10 cellular contexts compared by ENCODE assay signal in the genomic region with DNA sequence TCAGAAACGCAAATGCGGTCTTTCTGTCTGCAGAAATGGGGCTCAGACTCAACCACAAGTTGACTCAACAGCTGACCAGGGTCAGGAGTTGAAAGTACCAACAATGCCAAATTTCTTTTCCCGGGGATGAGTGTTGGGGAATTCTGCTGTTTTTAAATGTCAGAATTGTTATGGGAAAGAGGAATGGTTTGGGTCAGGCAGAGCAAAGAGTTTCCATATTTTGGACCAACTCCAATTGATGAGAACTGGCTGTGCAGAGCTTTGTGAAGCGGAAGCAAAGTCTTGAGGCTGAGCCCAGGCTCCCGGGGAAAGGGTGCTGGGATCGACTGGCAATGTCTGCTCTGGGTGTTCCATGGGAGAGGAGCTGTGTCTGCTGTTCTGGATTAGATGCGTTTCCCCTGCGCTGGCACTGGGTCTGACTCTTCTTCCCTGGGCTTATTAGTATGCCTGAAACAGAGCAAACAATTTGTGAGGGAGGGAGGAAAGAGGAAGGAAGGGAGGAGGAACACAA. TPM values are rescaled to one million over a fixed set of nuclear protein-coding genes. Genes with fewer than 3 reads are reported as not detected.
A peak's percentile ranks its signal among the peaks of the same experiment; 100 is the strongest.
DNase-seq lines count a peak whose midpoint lies in the region; ATAC-seq lines count a peak whose summit lies in the region.
"Had no signal": no experiment of that assay in that cellular context is flagged by ENCODE, and none has a peak within 500 bp of the region (broad histone marks: within the 10 kb centered on the region; RNA-seq: fewer than 3 reads in every experiment).

No MANE protein-coding gene starts in this region.

- H3K9me3 Mint-ChIP-seq in dendritic cell treated with granulocyte-macrophage colony-stimulating factor and Interleukin-4, amounts not matched to agents 40 ng/mL and 50 ng/mL, for 4 days: no peaks in the 10 kb centered on the region
- H3K9me3 Mint-ChIP-seq: stimulated activated naive CD8-positive, alpha-beta T cell treated with anti-CD3 and anti-CD28 coated beads, Interleukin-15, Interleukin-2, amounts not matched to agents 100 ng/mL and 50 ng/mL, for 24 hours had no signal

- peak; percentile 69 for ATAC-seq in Right ventricle myocardium inferior
- ATAC-seq in GM19395 (IDR thresholded peaks at IDR 0.05; ENCODE audit: unreplicated experiment): no peak

- H3K4me3 Mint-ChIP-seq in dendritic cell treated with granulocyte-macrophage colony-stimulating factor and Interleukin-4, amounts not matched to agents 40 ng/mL and 50 ng/mL, for 4 days: no peak overlapping the region
- H3K4me3 Mint-ChIP-seq: stimulated activated naive CD8-positive, alpha-beta T cell treated with anti-CD3 and anti-CD28 coated beads, Interleukin-15, Interleukin-2, amounts not matched to agents 100 ng/mL and 50 ng/mL, for 24 hours had no signal

- no peaks in the 10 kb centered on the region for H3K27me3 Mint-ChIP-seq in dendritic cell treated with granulocyte-macrophage colony-stimulating factor and Interleukin-4, amounts not matched to agents 40 ng/mL and 50 ng/mL, for 4 days
- H3K27me3 Mint-ChIP-seq: stimulated activated naive CD8-positive, alpha-beta T cell treated with anti-CD3 and anti-CD28 coated beads, Interleukin-15, Interleukin-2, amounts not matched to agents 100 ng/mL and 50 ng/mL, for 24 hours had no signal

- no peaks in the 10 kb centered on the region for H3K36me3 Mint-ChIP-seq in dendritic cell treated with granulocyte-macrophage colony-stimulating factor and Interleukin-4, amounts not matched to agents 40 ng/mL and 50 ng/mL, for 4 days (ENCODE audit: low read depth)

- intact Hi-C loops in Right ventricle myocardium inferior (cut with DNase I) (no loop called here), cardiac septum (cut with DNase I) (no loop called here)
- intact Hi-C loops in dendritic cell treated with granulocyte-macrophage colony-stimulating factor and Interleukin-4, amounts not matched to agents 40 ng/mL and 50 ng/mL, for 4 days (cut with micrococcal nuclease): no loop called here

- H3K4me1 Mint-ChIP-seq in dendritic cell treated with granulocyte-macrophage colony-stimulating factor and Interleukin-4, amounts not matched to agents 40 ng/mL and 50 ng/mL, for 4 days (ENCODE audit: low read depth): peaks cover 66% of the 10 kb centered on the region

- DNase-seq in Right ventricle myocardium inferior (ENCODE audit: missing footprints): no peak
- DNase-seq in cardiac septum (ENCODE audit: low spot score): no peak
- DNase-seq in lung microvascular endothelial cell (ENCODE audit: low read depth in 2 of 2): peak; percentile 79 to 81
- DNase-seq in NCI-H748 (lab: John Stamatoyannopoulos, UW; ENCODE audit: unreplicated experiment): no peak
- DNase-seq in CD1c-positive myeloid dendritic cell (ENCODE audit: extremely low spot score): no peak
- no peak for DNase-seq in activated CD4-positive, alpha-beta T cell treated with anti-CD3 and anti-CD28 coated beads for 48 hours
- DNase-seq: WERI-Rb-1 had no signal

- peak overlapping the region; percentile 30 for H3K27ac Mint-ChIP-seq in dendritic cell treated with granulocyte-macrophage colony-stimulating factor and Interleukin-4, amounts not matched to agents 40 ng/mL and 50 ng/mL, for 4 days
- H3K27ac Mint-ChIP-seq: stimulated activated naive CD8-positive, alpha-beta T cell treated with anti-CD3 and anti-CD28 coated beads, Interleukin-15, Interleukin-2, amounts not matched to agents 100 ng/mL and 50 ng/mL, for 24 hours had no signal

RNA-seq across cellular contexts. Expression of gene TXN2, which starts 36.2 kb away (rescaled TPM):
- total RNA-seq in Right ventricle myocardium inferior (127 TPM), cardiac septum (92.8 TPM), lung microvascular endothelial cell (16.1 and 21.2 TPM in 2 replicates)

RNA-seq across cellular contexts. Expression of gene MYH9, which starts 57.4 kb away (rescaled TPM):
- total RNA-seq in Right ventricle myocardium inferior (180 TPM), cardiac septum (282 TPM), lung microvascular endothelial cell (409 and 410 TPM in 2 replicates)

Comparison
In these comparisons a context has a peak if more than half of its experiments do, and no peak if none do; other contexts are left out.
1. DNase-seq: peak in lung microvascular endothelial cell (2 of 2); none in Right ventricle myocardium inferior (single experiment), cardiac septum (single experiment), NCI-H748 (single experiment), CD1c-positive myeloid dendritic cell (single experiment) and activated CD4-positive, alpha-beta T cell treated with anti-CD3 and anti-CD28 coated beads for 48 hours (single experiment).